1 cellular context compared by ENCODE assay signal in the genomic region with DNA sequence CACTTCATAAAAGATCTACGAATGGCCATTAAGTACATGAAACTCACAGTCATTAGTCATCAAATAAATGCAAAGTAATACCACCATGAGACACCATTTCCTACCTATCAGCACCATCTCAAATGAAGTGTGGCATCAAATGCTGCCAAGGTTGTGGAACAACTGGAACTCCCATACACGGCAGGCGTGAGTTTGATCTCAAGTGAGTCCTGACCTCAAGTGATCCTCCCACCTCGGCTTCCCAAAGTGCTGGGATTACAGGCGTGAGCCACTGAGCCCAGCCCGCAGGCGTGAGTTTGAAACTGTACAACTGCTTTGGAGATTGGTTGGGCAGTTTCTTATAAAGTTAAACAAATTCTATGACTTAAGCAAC.
A peak's percentile ranks its signal among the peaks of the same experiment; 100 is the strongest.
TF ChIP-seq lines count a peak whose summit lies in the region.

No MANE protein-coding gene starts in this region.

TF ChIP-seq in HEK293, 187 proteins besides CTCF, POLR2A, EP300 and RAD21 (continued from another document):
- no peak for TF ChIP-seq HIC1 (tag by site-specific recombination; IDR thresholded peaks at IDR 0.05)
- no peak for TF ChIP-seq SALL2 (tag by site-specific recombination; IDR thresholded peaks at IDR 0.05; ENCODE audit: borderline replicate concordance)
- TF ChIP-seq BCL11B (tag by site-specific recombination; IDR thresholded peaks at IDR 0.05; ENCODE audit: low read depth): no peak
- TF ChIP-seq REPIN1 (tag by site-specific recombination; IDR thresholded peaks at IDR 0.05; ENCODE audit: low read depth): no peak
- TF ChIP-seq ZNF324 (tag by site-specific recombination; IDR thresholded peaks at IDR 0.05): no peak
- TF ChIP-seq ZNF571 (tag by site-specific recombination; IDR thresholded peaks at IDR 0.05): no peak
- TF ChIP-seq ZNF76 (tag by site-specific recombination; IDR thresholded peaks at IDR 0.05; ENCODE audit: borderline replicate concordance, low read depth): no peak
- TF ChIP-seq ZNF596 (tag by site-specific recombination; IDR thresholded peaks at IDR 0.05): no peak
- no peak for TF ChIP-seq ZNF311 (tag by site-specific recombination; IDR thresholded peaks at IDR 0.05; ENCODE audit: borderline replicate concordance)
- TF ChIP-seq ZBTB8A (tag by site-specific recombination; IDR thresholded peaks at IDR 0.05): no peak
- no peak for TF ChIP-seq ZBTB10 (tag by site-specific recombination; IDR thresholded peaks at IDR 0.05)
- no peak for TF ChIP-seq TCF7L2 (IDR thresholded peaks at IDR 0.05; ENCODE audit: borderline replicate concordance, low read depth, low read length)
- TF ChIP-seq ZNF768 (tag by site-specific recombination; IDR thresholded peaks at IDR 0.05): no peak
- no peak for TF ChIP-seq ZFP37 (tag by site-specific recombination; IDR thresholded peaks at IDR 0.05)
- 0 out of 2 replicates have a peak, but pooled peaks have one; percentile 75 for TF ChIP-seq ZNF449 (tag by site-specific recombination; IDR thresholded peaks at IDR 0.05)
- 0 out of 2 replicates have a peak, but pooled peaks have one; percentile 11 for TF ChIP-seq ZNF133 (tag by site-specific recombination; IDR thresholded peaks at IDR 0.05)
- no peak for TF ChIP-seq ZNF677 (tag by site-specific recombination; IDR thresholded peaks at IDR 0.05)
- no peak for TF ChIP-seq ZNF530 (tag by site-specific recombination; IDR thresholded peaks at IDR 0.05; ENCODE audit: low read depth)
